ENCODE assay signal across 12 cellular contexts in genomic region chr4:159401791-159402380, GRCh38.
DNase-seq lines count a peak whose midpoint lies in the region; ATAC-seq and TF ChIP-seq lines count a peak whose summit lies in the region.
"Had no signal": no experiment of that assay in that cellular context is flagged by ENCODE, and none has a peak within 500 bp of the region (broad histone marks: within the 10 kb centered on the region; RNA-seq: fewer than 3 reads in every experiment).

No MANE protein-coding gene starts in this region.

- no peak overlapping the region for H3K4me2 ChIP-seq in neural progenitor cell

- no peaks in the 10 kb centered on the region for H4K20me1 ChIP-seq in neural progenitor cell (ENCODE audit: low read depth)

- H3K4me3 ChIP-seq in neural progenitor cell, result no peak overlapping the region
- no peak overlapping the region for H3K4me3 ChIP-seq in lower lobe of right lung
- H3K4me3 ChIP-seq: body of pancreas had no signal

- no peak overlapping the region for H2AFZ ChIP-seq in neural progenitor cell (replicated peaks)

- DNase-seq in EH (ENCODE audit: low read depth) (peak; percentile 99), NCI-H226 (peak; percentile 74), dermis blood vessel endothelial cell (peak; percentile 90), neural progenitor cell (ENCODE audit: low spot score) (peak; percentile 11), NCI-H345 treated with DMSO at 0.1 percent for 48 hours (lab: John Stamatoyannopoulos, UW; ENCODE audit: unreplicated experiment) (no peak), natural killer cell (no peak), lower lobe of right lung (no peak)
- DNase-seq: activated CD8-positive, alpha-beta memory T cell treated with anti-CD3 and anti-CD28 coated beads for 24 hours; body of pancreas; NCI-H2029 had no signal

- H3K4me1 Mint-ChIP-seq in neural progenitor cell, result peaks cover 26% of the 10 kb centered on the region
- no peaks in the 10 kb centered on the region for H3K4me1 Mint-ChIP-seq in natural killer cell

- no peak overlapping the region for H3K9ac ChIP-seq in neural progenitor cell

- H3K4me3 Mint-ChIP-seq in neural progenitor cell, result no peak overlapping the region
- H3K4me3 Mint-ChIP-seq in natural killer cell, result no peak overlapping the region
- H3K4me3 Mint-ChIP-seq: neural crest cell had no signal

- H3K79me2 ChIP-seq in neural progenitor cell (ENCODE audit: low read depth), result no peaks in the 10 kb centered on the region

- TF ChIP-seq CTCF in neural progenitor cell (IDR thresholded peaks at IDR 0.05) (no peak), natural killer cell (IDR thresholded peaks at IDR 0.05) (no peak), lower lobe of right lung (IDR thresholded peaks at IDR 0.05) (no peak)

- H3K9me3 ChIP-seq in neural progenitor cell (ENCODE audit: low read depth) (no peaks in the 10 kb centered on the region), lower lobe of right lung (no peaks in the 10 kb centered on the region)
- H3K9me3 ChIP-seq: body of pancreas had no signal

- H3K27me3 Mint-ChIP-seq in neural progenitor cell (ENCODE audit: insufficient read depth, low read depth), result peaks cover 5% of the 10 kb centered on the region
- peaks cover 0 to 13% of the 10 kb centered on the region in 2 donors for H3K27me3 Mint-ChIP-seq in natural killer cell (ENCODE audit: low read depth in 2 of 2)

- H3K36me3 Mint-ChIP-seq in neural progenitor cell, result no peaks in the 10 kb centered on the region
- no peaks in the 10 kb centered on the region for H3K36me3 Mint-ChIP-seq in natural killer cell

- H3K36me3 ChIP-seq in neural progenitor cell (no peaks in the 10 kb centered on the region), lower lobe of right lung (no peaks in the 10 kb centered on the region)

- H3K4me1 ChIP-seq in neural progenitor cell, result peaks cover 6% of the 10 kb centered on the region
- no peaks in the 10 kb centered on the region for H3K4me1 ChIP-seq in lower lobe of right lung

- no peaks in the 10 kb centered on the region for H3F3A ChIP-seq in neural progenitor cell (ENCODE audit: low read depth)

- H3K9me3 Mint-ChIP-seq in neural progenitor cell (no peaks in the 10 kb centered on the region), natural killer cell (no peaks in the 10 kb centered on the region)

- H3K27me3 ChIP-seq in neural progenitor cell, result no peaks in the 10 kb centered on the region
- H3K27me3 ChIP-seq in lower lobe of right lung (ENCODE audit: low read depth), result no peaks in the 10 kb centered on the region
- H3K27me3 ChIP-seq: body of pancreas had no signal

- peak overlapping the region; percentile 85 for H3K27ac Mint-ChIP-seq in neural progenitor cell
- H3K27ac Mint-ChIP-seq in natural killer cell, result no peak overlapping the region

- H3K27ac ChIP-seq in neural progenitor cell (no peak overlapping the region), lower lobe of right lung (no peak overlapping the region)
- H3K27ac ChIP-seq: body of pancreas had no signal

- no peak for ATAC-seq in GM18870 (IDR thresholded peaks at IDR 0.05; ENCODE audit: unreplicated experiment)
- ATAC-seq in natural killer cell, result no peak
- no peak for ATAC-seq in lower lobe of right lung
- ATAC-seq: body of pancreas had no signal

- intact Hi-C loops in natural killer cell (cut with micrococcal nuclease) (no loop called here), lower lobe of right lung (cut with DNase I) (no loop called here)

Comparison
In these comparisons a context has a peak if more than half of its experiments do, and no peak if none do; other contexts are left out.
1. DNase-seq: peak in EH (single experiment), NCI-H226 (single experiment), dermis blood vessel endothelial cell (single experiment) and neural progenitor cell (single experiment); none in NCI-H345 treated with DMSO at 0.1 percent for 48 hours (single experiment), natural killer cell (single experiment) and lower lobe of right lung (single experiment).